8 cellular contexts compared by ENCODE assay signal in the genomic region with DNA sequence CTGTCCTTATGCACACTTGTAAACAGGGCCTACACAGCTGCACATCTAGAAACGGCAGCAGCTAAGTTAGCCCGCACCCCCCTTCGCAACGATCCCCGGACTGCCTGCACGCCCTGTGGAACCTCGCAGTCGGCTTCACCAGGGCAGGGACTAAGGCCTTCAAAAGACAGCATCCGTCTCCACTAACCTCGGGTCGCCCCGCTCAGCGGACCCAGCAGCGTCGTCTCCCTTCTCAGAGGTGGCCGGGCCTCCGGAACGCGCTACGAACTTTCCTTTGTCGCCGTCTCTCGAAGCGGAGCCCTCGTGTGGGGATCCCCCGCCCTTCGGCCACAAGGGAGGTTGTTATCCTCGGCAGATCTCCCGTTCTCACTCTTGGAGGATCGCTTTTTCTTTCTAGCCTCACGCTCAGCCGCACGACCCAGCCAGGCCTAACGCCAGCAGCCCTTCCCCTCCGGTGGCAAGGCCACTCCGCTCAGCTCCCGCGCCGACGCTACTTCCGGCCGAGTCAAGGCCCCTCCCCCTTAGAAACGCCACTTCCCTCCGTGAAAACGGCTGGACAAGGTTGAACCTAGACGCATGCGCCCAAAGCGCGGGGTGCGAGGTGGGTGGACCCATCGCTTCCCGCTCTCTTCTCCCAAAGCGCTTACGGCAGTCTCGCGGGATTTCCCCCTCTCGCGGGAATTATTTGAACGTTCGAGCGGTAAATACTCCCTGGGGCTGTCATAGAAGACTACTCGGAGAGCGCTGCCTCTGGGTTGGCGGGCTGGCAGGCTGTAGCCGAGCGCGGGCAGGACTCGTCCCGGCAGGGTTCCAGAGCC. TPM values are rescaled to one million over a fixed set of nuclear protein-coding genes. Genes with fewer than 3 reads are reported as not detected.
DNase-seq lines count a peak whose midpoint lies in the region; ATAC-seq, FAIRE-seq and TF ChIP-seq lines count a peak whose summit lies in the region.

Gene DCAF16, minus strand, starts transcription at position 498 of the 818 bp plus-strand sequence. CDS start 6,616 bp downstream, outside the sequence.
Gene NCAPG, plus strand, starts transcription at position 720 of the 818 bp plus-strand sequence. CDS start 99 bp downstream, outside the sequence.

- H3K4me3 Mint-ChIP-seq in naive thymus-derived CD8-positive, alpha-beta T cell = peak within 1 kb of the TSS; percentile 91 to 100 (median 97)

- 0 out of 2 replicates have a peak, but pooled peaks cover 3% of the 10 kb centered on the region for H3F3A ChIP-seq in Loucy (ENCODE audit: low read depth)

- peaks cover 25 to 66% (median 53%) of the 10 kb centered on the region in 4 donors for H3K4me1 Mint-ChIP-seq in naive thymus-derived CD8-positive, alpha-beta T cell

- peaks cover 0 to 24% (median 5%) of the 10 kb centered on the region in 3 donors for H3K36me3 Mint-ChIP-seq in naive thymus-derived CD8-positive, alpha-beta T cell

- H4K20me1 ChIP-seq in Loucy (ENCODE audit: insufficient read depth, low read length, poor library complexity, severe bottlenecking) = peaks cover 75% of the 10 kb centered on the region

- peak; percentile 85 to 90 for ATAC-seq in naive thymus-derived CD8-positive, alpha-beta T cell

- peak; percentile 98 for TF ChIP-seq POLR2A in H54 (IDR thresholded peaks at IDR 0.05; ENCODE audit: low read depth, low read length)
- peak; percentile 98 for TF ChIP-seq POLR2A in Raji (IDR thresholded peaks at IDR 0.05; ENCODE audit: insufficient read depth, low read depth, low read length)

- peak; percentile 97 for FAIRE-seq in H54 (lab: Jason Lieb, UNC)

- no peaks in the 10 kb centered on the region for H3K27me3 ChIP-seq in Loucy (ENCODE audit: insufficient read depth, low read length, poor library complexity, severe bottlenecking)

- POLR2A ChIA-PET in naive thymus-derived CD8-positive, alpha-beta T cell (lab: Charles Lee) = interaction anchor here (1.0 to 3.0 kb wide), 7 partner anchors 158 to 270 kb away, joined by 3 to 17 read pairs (median 4); partner anchors contain the start of gene MED28

- H3K9ac ChIP-seq in Loucy (ENCODE audit: low read depth, low read length, poor library complexity, severe bottlenecking) = peak within 1 kb of the TSS; percentile 98

- H2AFZ ChIP-seq in Loucy (ENCODE audit: low read length) = peak within 1 kb of the TSS; percentile 82

- H3K36me3 ChIP-seq in Loucy (ENCODE audit: insufficient read depth, low read length) = peaks cover 14% of the 10 kb centered on the region; the same call in 1 of the 2 replicates

- peak within 1 kb of the TSS; percentile 97 to 100 (median 98) for H3K27ac Mint-ChIP-seq in naive thymus-derived CD8-positive, alpha-beta T cell

- no peaks in the 10 kb centered on the region for H3K9me3 ChIP-seq in Loucy (ENCODE audit: insufficient read depth, low read depth, low read length)

- H3K9me2 ChIP-seq in Loucy (replicated peaks; ENCODE audit: low read depth, low read length) = no peaks in the 10 kb centered on the region

- DNase-seq in EL = peak; percentile 99
- peak; percentile 59 for DNase-seq in H54 (ENCODE audit: insufficient read length, low spot score)
- peak; percentile 99 for DNase-seq in activated T-helper 9 cell treated with anti-CD3 and anti-CD28 coated beads, Interleukin-2, amount 50 U/mL, for 16 hours (ENCODE audit: low read depth)
- peak; percentile 99 for DNase-seq in fibroblast of mammary gland (ENCODE audit: low read depth)
- DNase-seq in naive thymus-derived CD8-positive, alpha-beta T cell = peak; percentile 93 to 99 (median 98)
- DNase-seq in stimulated activated naive CD4-positive, alpha-beta T cell (lab: John Stamatoyannopoulos, UW) = peak; percentile 95 to 99 (median 97)

- TF ChIP-seq CTCF in Loucy (conservative IDR thresholded peaks at IDR 0.05; ENCODE audit: low read length) = no peak
- no peak for TF ChIP-seq CTCF in fibroblast of mammary gland (conservative IDR thresholded peaks at IDR 0.05; ENCODE audit: control insufficient read depth, insufficient read depth, low read depth, low read length)

- peaks cover 64% of the 10 kb centered on the region for H3K4me1 ChIP-seq in Loucy (ENCODE audit: insufficient read depth, low read length, poor library complexity, severe bottlenecking)

- H3K4me2 ChIP-seq in Loucy (ENCODE audit: low read depth, low read length, poor library complexity, severe bottlenecking) = peak within 1 kb of the TSS; percentile 96

- no peaks in the 10 kb centered on the region for H3K27me3 Mint-ChIP-seq in naive thymus-derived CD8-positive, alpha-beta T cell

- peak within 1 kb of the TSS; percentile 94 for H3K4me3 ChIP-seq in Loucy (ENCODE audit: low read length, poor library complexity, severe bottlenecking)
- peak within 1 kb of the TSS; percentile 91 for H3K4me3 ChIP-seq in fibroblast of mammary gland (ENCODE audit: control insufficient read depth, low read depth, low read length)

- peaks cover 98% of the 10 kb centered on the region for H3K79me2 ChIP-seq in Loucy (ENCODE audit: insufficient read depth, low read length)

- H3K9me3 Mint-ChIP-seq in naive thymus-derived CD8-positive, alpha-beta T cell = no peaks in the 10 kb centered on the region

RNA-seq across cellular contexts. Expression of gene DCAF16, which starts in this region (rescaled TPM):
- total RNA-seq in naive thymus-derived CD8-positive, alpha-beta T cell = 10 to 100 TPM; 74.0 to 74.3 TPM
- polyA plus RNA-seq in naive thymus-derived CD8-positive, alpha-beta T cell = 10 to 100 TPM; 18.4 to 23.1 (median 21.2) TPM

RNA-seq across cellular contexts. Expression of gene NCAPG, which starts in this region (rescaled TPM):
- under 1 TPM; 0.38 to 0.81 TPM for total RNA-seq in naive thymus-derived CD8-positive, alpha-beta T cell
- under 1 TPM in 1 of 3 donors, not detected in 2; 0.24 TPM for polyA plus RNA-seq in naive thymus-derived CD8-positive, alpha-beta T cell

Comparison
In these comparisons a context has a peak if more than half of its experiments do, and no peak if none do; other contexts are left out.
1. Peak in every context shown above with its lines: DNase-seq, ATAC-seq and H3K4me3 ChIP-seq.